ENCODE assay signal across 8 cellular contexts in the genomic region with DNA sequence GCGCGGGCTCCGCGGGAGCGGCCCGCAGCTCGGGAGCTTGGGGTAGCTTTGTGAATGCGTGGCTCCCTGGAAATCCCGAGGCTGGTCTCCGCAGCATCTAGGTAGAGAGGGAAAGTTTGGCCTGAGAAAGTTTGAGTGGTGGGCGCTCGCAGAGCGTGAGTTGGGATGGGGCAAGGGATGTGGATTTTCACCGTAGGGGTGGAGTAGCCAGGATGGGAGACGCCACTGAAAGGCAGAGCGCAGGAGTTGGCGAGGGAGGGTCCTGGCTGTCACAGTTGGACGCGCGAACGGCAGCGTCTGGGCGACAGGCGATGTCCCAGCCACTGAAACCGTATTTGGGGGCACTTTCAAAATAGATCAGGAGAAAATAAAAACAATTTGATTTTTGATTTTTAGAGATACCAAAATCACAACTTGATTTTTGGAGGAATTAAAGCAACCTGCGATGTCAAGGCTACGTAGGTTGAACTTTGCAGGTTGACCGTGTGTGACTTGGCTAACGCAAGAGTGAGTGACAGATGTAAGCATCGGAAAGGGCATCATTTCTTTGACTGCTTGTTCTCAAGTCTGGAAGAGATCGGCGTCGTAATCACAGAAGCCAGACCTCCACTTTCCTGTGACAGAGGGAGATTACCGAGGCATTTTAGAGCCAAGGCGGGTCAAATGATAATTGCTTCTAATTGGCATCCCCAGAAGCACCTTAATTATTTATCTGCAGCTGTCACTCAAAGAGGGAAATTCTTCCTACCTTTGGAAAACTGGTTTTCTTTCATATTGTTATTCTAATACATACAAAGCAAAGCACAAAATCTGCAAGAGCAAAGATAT. TPM values are rescaled to one million over a fixed set of nuclear protein-coding genes. Genes with fewer than 3 reads are reported as not detected.
DNase-seq lines count a peak whose midpoint lies in the region; ATAC-seq, FAIRE-seq and TF ChIP-seq lines count a peak whose summit lies in the region.

No MANE protein-coding gene starts in this region.

- H3K4me3 Mint-ChIP-seq in type B pancreatic cell: peak overlapping the region; percentile 98

- H3K4me1 Mint-ChIP-seq in type B pancreatic cell (ENCODE audit: unreplicated experiment): peaks cover 32% of the 10 kb centered on the region

- peak overlapping the region; percentile 87 for H3K27ac Mint-ChIP-seq in type B pancreatic cell

- no peak for TF ChIP-seq CTCF in GM12864 (IDR thresholded peaks at IDR 0.05; ENCODE audit: low read depth, low read length, missing control alignments)
- TF ChIP-seq CTCF in bronchial epithelial cell (IDR thresholded peaks at IDR 0.05; ENCODE audit: insufficient read depth, low read length, severe bottlenecking): no peak
- TF ChIP-seq CTCF in lung (IDR thresholded peaks at IDR 0.05; ENCODE audit: control extremely low read depth, extremely low read depth): no peak
- TF ChIP-seq CTCF in type B pancreatic cell (conservative IDR thresholded peaks at IDR 0.05): no peak

- no peak for FAIRE-seq in bronchial epithelial cell (lab: Jason Lieb, UNC)

- H3K4me3 ChIP-seq in GM12864 (ENCODE audit: low read depth, low read length) (peak overlapping the region; percentile 78), bronchial epithelial cell (ENCODE audit: low read depth, low read length) (peak overlapping the region; percentile 78), lung (peak overlapping the region; percentile 69)

- DNase-seq in GM12864 (ENCODE audit: low read depth) (no peak), NCI-H2171 treated with DMSO at 0.1 percent for 48 hours (lab: John Stamatoyannopoulos, UW) (peak; percentile 72), bronchial epithelial cell (ENCODE audit: low read depth) (no peak), lung (ENCODE audit: low spot score) (no peak), type B pancreatic cell (ENCODE audit: extremely low spot score, unreplicated experiment) (no peak), AML-193 (lab: John Stamatoyannopoulos, UW) (no peak), NCI-H226 (no peak)

- ATAC-seq in lung (ENCODE audit: insufficient read depth, low FRiP score): no peak
- no peak for ATAC-seq in GM21360 (IDR thresholded peaks at IDR 0.05; ENCODE audit: unreplicated experiment)

- H3K27me3 Mint-ChIP-seq in type B pancreatic cell: peaks cover 65% of the 10 kb centered on the region

- H3K9me3 Mint-ChIP-seq in type B pancreatic cell: no peaks in the 10 kb centered on the region

- peaks cover 6% of the 10 kb centered on the region for H3K36me3 Mint-ChIP-seq in type B pancreatic cell

- H3K36me3 ChIP-seq in bronchial epithelial cell (ENCODE audit: control insufficient read depth, insufficient read depth, low read length) (no peaks in the 10 kb centered on the region), lung (ENCODE audit: control insufficient read depth in 2 of 2, insufficient read depth in 2 of 2, low read length in 2 of 2) (peaks cover 0 to 2% of the 10 kb centered on the region in 2 donors)

- peak overlapping the region; percentile 80 to 92 for H3K27ac ChIP-seq in lung (ENCODE audit: low read depth in 1 of 2, low read length in 1 of 2)

- H3K4me1 ChIP-seq in lung (ENCODE audit: control insufficient read depth in 2 of 2, insufficient read depth in 2 of 2, low read length in 2 of 2): peaks cover 6% of the 10 kb centered on the region in 2 donors

- H3K27me3 ChIP-seq in bronchial epithelial cell (ENCODE audit: control insufficient read depth, insufficient read depth, low read length): peaks cover 2% of the 10 kb centered on the region
- no peaks in the 10 kb centered on the region for H3K27me3 ChIP-seq in lung (ENCODE audit: control insufficient read depth, insufficient read depth)

- 4 to 5% methylated on average over 34 to 35 of the region's 35 CpGs for WGBS in lung, 2 donors

- H3K9me3 ChIP-seq in lung (ENCODE audit: control insufficient read depth in 2 of 2, insufficient read depth in 1 of 2, low read length in 1 of 2): no peaks in the 10 kb centered on the region

RNA-seq across cellular contexts. Expression of a gene that starts 0.6 kb away (rescaled TPM):
- total RNA-seq in bronchial epithelial cell (0.13 TPM in 1 of 2 replicates, not detected in the other), lung (1 to 10 TPM; 1.0 to 5.2 TPM), type B pancreatic cell (ENCODE audit: low replicate concordance) (10.0 and 11.3 TPM in 2 replicates)
- 1 to 10 TPM; 1.2 to 1.9 TPM for polyA plus RNA-seq in lung

RNA-seq across cellular contexts. Expression of a gene that starts 40.7 kb away (rescaled TPM):
- 39.0 and 85.9 TPM in 2 replicates for total RNA-seq in bronchial epithelial cell
- 10 to 100 TPM; 46.6 to 67.8 TPM for total RNA-seq in lung
- polyA plus RNA-seq in lung: 10 to 100 TPM; 28.9 to 81.4 TPM
- total RNA-seq in type B pancreatic cell (ENCODE audit: low replicate concordance): 29.9 and 54.0 TPM in 2 replicates
